Comparison of ENCODE assay signal across 1 cellular context in genomic region chr16:23595951-23596720, GRCh38.
TF ChIP-seq lines count a peak whose summit lies in the region.

NDUFAB1 (minus strand) TSS chr16:23596316; CDS start chr16:23596290, 26 bp downstream.

TF ChIP-seq in HepG2, 621 proteins besides CTCF, POLR2A, EP300 and RAD21 (continued from another document and continues in another):
- TF ChIP-seq MXD1 (CRISPR knock-in tag; IDR thresholded peaks at IDR 0.05), result peak; percentile 94
- TF ChIP-seq HMGXB3 (CRISPR knock-in tag; IDR thresholded peaks at IDR 0.05; ENCODE audit: borderline replicate concordance), result no peak
- peak; percentile 95 for TF ChIP-seq ZNF430 (CRISPR knock-in tag; IDR thresholded peaks at IDR 0.05)
- peak; percentile 98 for TF ChIP-seq SNAPC2 (CRISPR knock-in tag; IDR thresholded peaks at IDR 0.05)
- peak; percentile 91 for TF ChIP-seq SATB2 (CRISPR knock-in tag; IDR thresholded peaks at IDR 0.05)
- peak; percentile 81; the same call in 1 of the 2 replicates for TF ChIP-seq ZNF558 (CRISPR knock-in tag; IDR thresholded peaks at IDR 0.05; ENCODE audit: borderline replicate concordance)
- no peak for TF ChIP-seq ZNF720 (CRISPR knock-in tag; IDR thresholded peaks at IDR 0.05)
- TF ChIP-seq SUZ12 (IDR thresholded peaks at IDR 0.05; ENCODE audit: low read depth, low read length), result peak; percentile 66
- TF ChIP-seq HNF4A (CRISPR knock-in tag; IDR thresholded peaks at IDR 0.05), result peak; percentile 76
- peak; percentile 88; the same call in 1 of the 2 replicates for TF ChIP-seq ZNF792 (CRISPR knock-in tag; IDR thresholded peaks at IDR 0.05)
- no peak for TF ChIP-seq ZNF44 (CRISPR knock-in tag; IDR thresholded peaks at IDR 0.05)
- peak; percentile 97 for TF ChIP-seq ZZZ3 (CRISPR knock-in tag; IDR thresholded peaks at IDR 0.05; ENCODE audit: borderline replicate concordance)
- no peak for TF ChIP-seq PBX2 (CRISPR knock-in tag; IDR thresholded peaks at IDR 0.05)
- peak; percentile 24 for TF ChIP-seq ZFP36 (IDR thresholded peaks at IDR 0.05; ENCODE audit: borderline replicate concordance, low read depth, low read length, partially characterized antibody)
- TF ChIP-seq ZBTB21 (CRISPR knock-in tag; IDR thresholded peaks at IDR 0.05), result no peak
- TF ChIP-seq CENPBD1 (CRISPR knock-in tag; IDR thresholded peaks at IDR 0.05; ENCODE audit: borderline replicate concordance, low read depth), result no peak
- no peak for TF ChIP-seq ZKSCAN5 (CRISPR knock-in tag; IDR thresholded peaks at IDR 0.05)
- TF ChIP-seq ZHX2 (IDR thresholded peaks at IDR 0.05; ENCODE audit: low read depth), result peak; percentile 94
- peak; percentile 97 for TF ChIP-seq ZHX2 (CRISPR knock-in tag; IDR thresholded peaks at IDR 0.05; ENCODE audit: borderline replicate concordance)
- no peak for TF ChIP-seq GPBP1L1 (CRISPR knock-in tag; IDR thresholded peaks at IDR 0.05)
- peak; percentile 88 for TF ChIP-seq ASH2L (IDR thresholded peaks at IDR 0.05; ENCODE audit: insufficient read length, low read depth, low read length)
- peak; percentile 58; the same call in 1 of the 2 replicates for TF ChIP-seq ZNF773 (CRISPR knock-in tag; IDR thresholded peaks at IDR 0.05; ENCODE audit: borderline replicate concordance)
- TF ChIP-seq STAT6 (CRISPR knock-in tag; IDR thresholded peaks at IDR 0.05; ENCODE audit: borderline replicate concordance), result peak; percentile 80; the same call in 1 of the 2 replicates
- TF ChIP-seq KLF6 (CRISPR knock-in tag; IDR thresholded peaks at IDR 0.05), result peak; percentile 84
- peak; percentile 92 for TF ChIP-seq ZNF550 (CRISPR knock-in tag; IDR thresholded peaks at IDR 0.05; ENCODE audit: borderline replicate concordance)
- TF ChIP-seq PREB (CRISPR knock-in tag; IDR thresholded peaks at IDR 0.05), result peak; percentile 76; the same call in 1 of the 2 replicates
- peak; percentile 67 for TF ChIP-seq TBL1XR1 (IDR thresholded peaks at IDR 0.05; ENCODE audit: borderline replicate concordance, low read length, partially characterized antibody)
- peak; percentile 94 for TF ChIP-seq MTF1 (CRISPR knock-in tag; IDR thresholded peaks at IDR 0.05)
- peak; percentile 59; the same call in 1 of the 2 replicates for TF ChIP-seq CBX5 (CRISPR knock-in tag; IDR thresholded peaks at IDR 0.05; ENCODE audit: borderline replicate concordance)
- peak; percentile 84; the same call in 1 of the 2 replicates for TF ChIP-seq AHR (CRISPR knock-in tag; IDR thresholded peaks at IDR 0.05)
- peak; percentile 42; the same call in 1 of the 2 replicates for TF ChIP-seq ZNF354B (CRISPR knock-in tag; IDR thresholded peaks at IDR 0.05)
- no peak for TF ChIP-seq DMTF1 (CRISPR knock-in tag; IDR thresholded peaks at IDR 0.05)
- peak; percentile 82 for TF ChIP-seq PPARG (CRISPR knock-in tag; conservative IDR thresholded peaks at IDR 0.05)
- peak; percentile 97 for TF ChIP-seq HDAC1 (CRISPR knock-in tag; IDR thresholded peaks at IDR 0.05)
- TF ChIP-seq ZFY (CRISPR knock-in tag; IDR thresholded peaks at IDR 0.05), result peak; percentile 97
- peak; percentile 81 for TF ChIP-seq ZNF644 (CRISPR knock-in tag; IDR thresholded peaks at IDR 0.05; ENCODE audit: low read depth)
- TF ChIP-seq FOXC1 (CRISPR knock-in tag; IDR thresholded peaks at IDR 0.05; ENCODE audit: borderline replicate concordance), result peak; percentile 99
- TF ChIP-seq CEBPG (CRISPR knock-in tag; IDR thresholded peaks at IDR 0.05), result peak; percentile 40
- peak; percentile 84 for TF ChIP-seq GABPA (IDR thresholded peaks at IDR 0.05; ENCODE audit: low read depth, low read length)
- peak; percentile 79 for TF ChIP-seq GABPA (CRISPR knock-in tag; IDR thresholded peaks at IDR 0.05; ENCODE audit: low read depth)
- peak; percentile 96 for TF ChIP-seq HOXA5 (CRISPR knock-in tag; IDR thresholded peaks at IDR 0.05)
- peak; percentile 89 for TF ChIP-seq TEF (CRISPR knock-in tag; IDR thresholded peaks at IDR 0.05)
